Comparison of ENCODE assay signal across 20 cellular contexts in genomic region chr15:57924536-57924935, GRCh38.
"Had no signal": no experiment of that assay in that cellular context is flagged by ENCODE, and none has a peak within 500 bp of the region (broad histone marks: within the 10 kb centered on the region; RNA-seq: fewer than 3 reads in every experiment).

No MANE protein-coding gene starts in this region.

- H3K36me3 ChIP-seq: breast epithelium, esophagus muscularis mucosa, gastrocnemius medialis, spleen had no signal

- ATAC-seq: activated T-cell treated with anti-CD3 and anti-CD28 coated beads, Interleukin-2, amount 50 U/mL, for 72 hours; natural killer cell; T-helper 17 cell had no signal

- H3K27me3 ChIP-seq: breast epithelium, esophagus muscularis mucosa, gastrocnemius medialis, spleen had no signal

- DNase-seq: activated CD4-positive, alpha-beta T cell treated with anti-CD3 and anti-CD28 coated beads for 4 hours; activated CD4-positive, alpha-beta T cell treated with anti-CD3 and anti-CD28 coated beads, Interleukin-2, amount 50 U/mL, for 48 hours; activated CD4-positive, CD25-positive, alpha-beta regulatory T cell; activated effector memory CD4-positive, alpha-beta T cell treated with Interleukin-2 at 50 U/mL for 16 hours; activated naive CD4-positive, alpha-beta T cell treated with anti-CD3 and anti-CD28 coated beads for 36 hours; activated naive CD8-positive, alpha-beta T cell treated with anti-CD3 and anti-CD28 coated beads, Interleukin-2, amount 10 ng/mL, durations not matched to agents 7 days and 5 days; activated T-cell treated with anti-CD3 and anti-CD28 coated beads, Interleukin-2, amount 50 U/mL, for 72 hours; amniotic stem cell; hippocampal formation; natural killer cell; spleen; stimulated activated CD4-positive, alpha-beta T cell treated with anti-CD3 and anti-CD28 coated beads, Interleukin-4, amount 100 ng/mL, for 24 hours; stimulated activated naive CD4-positive, alpha-beta T cell treated with Interleukin-2 at 50 U/mL for 16 hours; T-helper 17 cell had no signal

- H3K4me1 ChIP-seq: breast epithelium had no signal

- H3K9me3 ChIP-seq: breast epithelium, esophagus muscularis mucosa, gastrocnemius medialis, spleen had no signal

- H3K36me3 Mint-ChIP-seq: activated naive CD8-positive, alpha-beta T cell treated with anti-CD3 and anti-CD28 coated beads, Interleukin-2, amount 10 ng/mL, durations not matched to agents 7 days and 5 days; natural killer cell had no signal

- H3K4me3 Mint-ChIP-seq: activated naive CD4-positive, alpha-beta T cell treated with anti-CD3 and anti-CD28 coated beads for 36 hours; activated naive CD8-positive, alpha-beta T cell treated with anti-CD3 and anti-CD28 coated beads, Interleukin-2, amount 10 ng/mL, durations not matched to agents 7 days and 5 days; activated T-cell treated with anti-CD3 and anti-CD28 coated beads, Interleukin-2, amount 50 U/mL, for 72 hours; central memory CD8-positive, alpha-beta T cell; natural killer cell; T-helper 17 cell had no signal

- H3K27ac Mint-ChIP-seq: activated naive CD4-positive, alpha-beta T cell treated with anti-CD3 and anti-CD28 coated beads for 36 hours; activated naive CD8-positive, alpha-beta T cell treated with anti-CD3 and anti-CD28 coated beads, Interleukin-2, amount 10 ng/mL, durations not matched to agents 7 days and 5 days; activated T-cell treated with anti-CD3 and anti-CD28 coated beads, Interleukin-2, amount 50 U/mL, for 72 hours; natural killer cell; progenitor cell of endocrine pancreas; T-helper 17 cell had no signal

- H3K4me1 Mint-ChIP-seq: activated naive CD8-positive, alpha-beta T cell treated with anti-CD3 and anti-CD28 coated beads, Interleukin-2, amount 10 ng/mL, durations not matched to agents 7 days and 5 days; central memory CD8-positive, alpha-beta T cell; natural killer cell; T-helper 17 cell had no signal

- H3K9me3 Mint-ChIP-seq: activated naive CD4-positive, alpha-beta T cell treated with anti-CD3 and anti-CD28 coated beads for 36 hours; activated naive CD8-positive, alpha-beta T cell treated with anti-CD3 and anti-CD28 coated beads, Interleukin-2, amount 10 ng/mL, durations not matched to agents 7 days and 5 days; activated T-cell treated with anti-CD3 and anti-CD28 coated beads, Interleukin-2, amount 50 U/mL, for 72 hours; central memory CD8-positive, alpha-beta T cell; natural killer cell had no signal

- H3K4me3 ChIP-seq: breast epithelium, coronary artery, esophagus muscularis mucosa, gastrocnemius medialis, spleen had no signal
